15 cellular contexts compared by ENCODE assay signal in genomic region chr1:23210351-23210785, GRCh38. TPM values are rescaled to one million over a fixed set of nuclear protein-coding genes. Genes with fewer than 3 reads are reported as not detected.
DNase-seq lines count a peak whose midpoint lies in the region; ATAC-seq and TF ChIP-seq lines count a peak whose summit lies in the region.
"Had no signal": no experiment of that assay in that cellular context is flagged by ENCODE, and none has a peak within 500 bp of the region (broad histone marks: within the 10 kb centered on the region; RNA-seq: fewer than 3 reads in every experiment).

No MANE protein-coding gene starts in this region.

- no peaks in the 10 kb centered on the region for H3K4me1 ChIP-seq in spleen

- H3K4me3 ChIP-seq in GM06990 (replicated peaks; ENCODE audit: low read depth, low read length) (no peak overlapping the region), spleen (no peak overlapping the region)

- DNase-seq in GM06990 (ENCODE audit: extremely low read depth, insufficient read length) (no peak), HK-2 (ENCODE audit: unreplicated experiment) (peak; percentile 42), islet precursor cell (peak; percentile 80), nucleus accumbens (lab: John Stamatoyannopoulos, UW) (no peak), ecto neural progenitor cell (ENCODE audit: low spot score) (no peak), spleen (no peak)
- DNase-seq: aorta; GOT3; NCI-H526 treated with DMSO at 0.1 percent for 48 hours; stimulated activated naive CD4-positive, alpha-beta T cell treated with Interleukin-2 at 50 U/mL for 16 hours had no signal

- peak; percentile 30 for TF ChIP-seq CTCF in GM06990 (IDR thresholded peaks at IDR 0.05; ENCODE audit: insufficient read depth, low read length, poor library complexity, severe bottlenecking)
- no peak for TF ChIP-seq CTCF in spleen (IDR thresholded peaks at IDR 0.05 in 8 of 11, conservative IDR thresholded peaks at IDR 0.05 in 3 of 11)

- peak; percentile 46 for ATAC-seq in SK-N-SH treated with all-trans-retinoic acid at 6 μM for 48 hours
- no peak for ATAC-seq in activated CD4-positive, CD25-positive, alpha-beta regulatory T cell treated with anti-CD3 and anti-CD28 coated beads, Interleukin-2, amount 50 U/mL, for 24 hours

- H3K9me3 ChIP-seq in spleen: no peaks in the 10 kb centered on the region

- intact Hi-C loops in spleen (cut with DNase I; ENCODE audit: low total_unique reads): no loop called here

- WGBS in spleen, 5 donors: 45 to 58% (median 51%) methylated on average over 6 of the region's 6 CpGs

- no peaks in the 10 kb centered on the region for H3K27me3 ChIP-seq in GM06990 (replicated peaks; ENCODE audit: control insufficient read depth, insufficient read depth, low read length)
- H3K27me3 ChIP-seq in spleen (replicated peaks in 1 of 7): peaks cover 0 to 59% (median 18%) of the 10 kb centered on the region in 7 donors

- no peak for TF ChIP-seq POLR2A in spleen (IDR thresholded peaks at IDR 0.05)

- H3K27ac ChIP-seq in spleen: no peak overlapping the region

- H3K36me3 ChIP-seq in GM06990 (ENCODE audit: control insufficient read depth, insufficient read depth, low read length) (no peaks in the 10 kb centered on the region), spleen (no peaks in the 10 kb centered on the region)

TF ChIP-seq in SK-N-SH treated with all-trans-retinoic acid at 6 μM for 48 hours, 23 proteins besides CTCF, POLR2A, EP300 and RAD21:
- TF ChIP-seq POU6F1 (CRISPR knock-in tag; IDR thresholded peaks at IDR 0.05; ENCODE audit: borderline replicate concordance, low read depth): no peak
- no peak for TF ChIP-seq PATZ1 (CRISPR knock-in tag; IDR thresholded peaks at IDR 0.05; ENCODE audit: borderline replicate concordance)

RNA-seq across cellular contexts. Expression of gene HTR1D, which starts 6.9 kb away (rescaled TPM):
- under 1 TPM in 1 of 7 donors, not detected in 6; 0.13 TPM for total RNA-seq in spleen
- polyA plus RNA-seq in spleen: not detected
- total RNA-seq: aorta; T-helper 2 cell treated with Interferon-gamma antibody and Interleukin-4, amounts not matched to agents 100 ng/mL and 5 ng/mL, for 36 hours had no signal
- polyA plus RNA-seq: esophagus, neural cell had no signal

RNA-seq across cellular contexts. Expression of gene LUZP1, which starts 41.7 kb away (rescaled TPM):
- 10 to 100 TPM; 25.4 to 51.6 (median 36.8) TPM for total RNA-seq in spleen
- 1 to 10 TPM; 1.7 to 5.1 (median 1.9) TPM for polyA plus RNA-seq in spleen

Comparison
In these comparisons a context has a peak if more than half of its experiments do, and no peak if none do; other contexts are left out.
1. DNase-seq: peak in HK-2 (single experiment) and islet precursor cell (single experiment); none in GM06990 (single experiment), nucleus accumbens (0 of 56), ecto neural progenitor cell (single experiment) and spleen (single experiment).